ENCODE assay signal across 8 cellular contexts in the genomic region with DNA sequence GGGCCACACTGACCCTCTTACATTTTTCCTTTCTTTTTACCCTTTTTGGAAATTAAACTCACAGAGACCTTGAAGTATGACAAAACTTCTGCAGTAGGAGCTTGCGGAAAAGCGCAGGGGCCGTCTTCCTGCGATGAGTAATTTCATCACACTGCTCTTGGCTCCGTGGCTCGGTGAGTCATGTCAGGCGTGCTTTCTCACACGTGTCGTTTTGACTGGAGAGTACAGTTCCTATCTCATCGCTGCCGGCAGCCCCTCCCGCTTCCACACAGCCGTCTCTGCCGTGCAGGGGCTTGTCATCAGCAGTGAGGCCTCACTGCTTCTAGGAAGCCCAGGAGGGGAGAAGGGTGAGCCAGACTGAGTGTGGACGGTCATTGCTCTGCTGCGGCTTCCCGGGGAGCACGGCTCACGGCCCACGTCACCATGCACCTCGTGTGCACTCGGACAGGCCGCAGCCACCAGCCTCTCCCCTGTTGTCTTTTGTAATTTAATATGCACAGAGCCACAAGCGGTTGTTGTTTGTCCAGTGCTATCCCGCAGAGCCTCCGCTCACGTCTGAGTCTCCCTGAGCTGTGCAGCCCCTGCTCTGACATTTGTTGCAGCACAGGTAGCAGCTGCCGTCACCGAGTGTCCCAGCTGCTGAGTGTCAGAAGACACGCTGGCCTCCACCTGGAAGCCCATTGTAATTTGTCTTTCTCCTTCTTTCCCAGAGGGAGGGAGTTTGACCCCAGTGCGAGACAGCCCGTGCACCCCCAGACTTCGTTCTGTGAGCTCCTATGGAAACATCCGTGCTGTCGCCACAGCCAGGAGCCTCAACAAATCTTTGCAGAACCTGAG.
DNase-seq lines count a peak whose midpoint lies in the region; ATAC-seq and FAIRE-seq lines count a peak whose summit lies in the region.

No MANE protein-coding gene starts in this region.

- FAIRE-seq in HTR-8/SVneo (lab: Jason Lieb, UNC), result peak; percentile 96

- ATAC-seq in GM19397 (IDR thresholded peaks at IDR 0.05; ENCODE audit: unreplicated experiment), result peak; percentile 71

- DNase-seq in ACHN, result peak; percentile 98
- peak; percentile 97 for DNase-seq in HTR-8/SVneo (ENCODE audit: insufficient read length, low spot score)
- peak; percentile 77 for DNase-seq in T-helper 9 cell
- peak in 40 of 58 donors; percentile 5 to 84 (median 43) for DNase-seq in anterior cingulate cortex (lab: John Stamatoyannopoulos, UW)
- peak; percentile 94 for DNase-seq in kidney tubule cell (ENCODE audit: low spot score)
- peak; percentile 86 to 95 for DNase-seq in stimulated activated CD4-positive, alpha-beta T cell treated with anti-CD3 and anti-CD28 coated beads, Interleukin-4, amount 100 ng/mL, for 48 hours (ENCODE audit: low read depth in 2 of 2)
- DNase-seq in NCI-H345 treated with DMSO at 0.1 percent for 48 hours (lab: John Stamatoyannopoulos, UW; ENCODE audit: unreplicated experiment), result no peak

- in situ Hi-C loops in ACHN (cut with HindIII; ENCODE audit: low pct_ligation_motif_present, low pct_unique_long_range_greater_than_20kb, low sequenced_read_pairs), result no loop called here
